ENCODE assay signal across 2 cellular contexts in genomic region chr2:88253997-88254396, GRCh38.
TF ChIP-seq lines count a peak whose summit lies in the region.

No MANE protein-coding gene starts in this region.

TF ChIP-seq in HCT116, 20 proteins besides CTCF, POLR2A, EP300 and RAD21:
- no peak for TF ChIP-seq REST (IDR thresholded peaks at IDR 0.05; ENCODE audit: low read depth)
- no peak for TF ChIP-seq SRF (IDR thresholded peaks at IDR 0.05; ENCODE audit: low read depth)
- TF ChIP-seq EGR1 (IDR thresholded peaks at IDR 0.05; ENCODE audit: low read depth), result no peak
- no peak for TF ChIP-seq SIN3A (IDR thresholded peaks at IDR 0.05; ENCODE audit: low read depth)
- no peak for TF ChIP-seq ZNF274 (IDR thresholded peaks at IDR 0.05; ENCODE audit: low read depth, low read length)
- no peak for TF ChIP-seq MAX (IDR thresholded peaks at IDR 0.05)
- TF ChIP-seq CBX3 (IDR thresholded peaks at IDR 0.05; ENCODE audit: low read depth), result no peak
- no peak for TF ChIP-seq CEBPB (IDR thresholded peaks at IDR 0.05; ENCODE audit: low read depth)

TF ChIP-seq in HEK293, 187 proteins besides CTCF, POLR2A, EP300 and RAD21 (continued from another document):
- TF ChIP-seq PRDM1 (tag by site-specific recombination; IDR thresholded peaks at IDR 0.05) (no peak), ZNF596 (tag by site-specific recombination; IDR thresholded peaks at IDR 0.05) (no peak), ZNF18 (tag by site-specific recombination; IDR thresholded peaks at IDR 0.05) (no peak), ZSCAN18 (tag by site-specific recombination; IDR thresholded peaks at IDR 0.05) (no peak), ZNF624 (tag by site-specific recombination; IDR thresholded peaks at IDR 0.05) (no peak)
